ENCODE assay signal across 12 cellular contexts in genomic region chr3:16140116-16140893, GRCh38. TPM values are rescaled to one million over a fixed set of nuclear protein-coding genes. Genes with fewer than 3 reads are reported as not detected.
DNase-seq lines count a peak whose midpoint lies in the region; ATAC-seq, FAIRE-seq and TF ChIP-seq lines count a peak whose summit lies in the region.
"Had no signal": no experiment of that assay in that cellular context is flagged by ENCODE, and none has a peak within 500 bp of the region (broad histone marks: within the 10 kb centered on the region; RNA-seq: fewer than 3 reads in every experiment).

No MANE protein-coding gene starts in this region.

- H3K36me3 ChIP-seq in IMR-90 (ENCODE audit: control insufficient read depth, insufficient read depth, low read length) (no peaks in the 10 kb centered on the region), endothelial cell of umbilical vein (ENCODE audit: control insufficient read depth in 2 of 2, extremely low read depth in 1 of 2, insufficient read depth in 2 of 2, low read length in 2 of 2) (no peaks in the 10 kb centered on the region), thoracic aorta (no peaks in the 10 kb centered on the region)
- H3K36me3 ChIP-seq: neutrophil had no signal

- H3K27me3 ChIP-seq in IMR-90 (ENCODE audit: control insufficient read depth, insufficient read depth, low read length) (no peaks in the 10 kb centered on the region), endothelial cell of umbilical vein (ENCODE audit: control insufficient read depth in 2 of 2, insufficient read depth in 2 of 2, low read length in 2 of 2) (no peaks in the 10 kb centered on the region), thoracic aorta (replicated peaks; ENCODE audit: insufficient read depth) (no peaks in the 10 kb centered on the region)
- H3K27me3 ChIP-seq: neutrophil had no signal

- peak overlapping the region; percentile 38 for H3K4me2 ChIP-seq in IMR-90 (ENCODE audit: low read depth, low read length)
- H3K4me2 ChIP-seq in endothelial cell of umbilical vein (ENCODE audit: insufficient read depth, low read length): peak overlapping the region; percentile 23

- peak overlapping the region; percentile 69; the same call in 2 of the 3 replicates for H2BK15ac ChIP-seq in IMR-90 (ENCODE audit: low read depth, low read length)

- peak overlapping the region; percentile 91 for H3K4ac ChIP-seq in IMR-90 (ENCODE audit: low read depth, low read length)

- peak overlapping the region; percentile 84 for H3K18ac ChIP-seq in IMR-90 (ENCODE audit: low read depth, low read length)

- H3K79me2 ChIP-seq in endothelial cell of umbilical vein (ENCODE audit: control insufficient read depth, insufficient read depth, low read length): no peaks in the 10 kb centered on the region

- in situ Hi-C loops in IMR-90 (cut with MboI; ENCODE audit: low sequenced_read_pairs): no loop called here

- peak overlapping the region; percentile 42; the same call in 1 of the 2 replicates for H3K56ac ChIP-seq in IMR-90 (ENCODE audit: extremely low read depth, insufficient read depth, low read length)

- POLR2A ChIA-PET in IMR-90 (lab: Charles Lee; ENCODE audit: unreplicated experiment) (interaction anchor here (1.4 kb wide), 1 partner anchor 34 kb away, joined by 4 read pairs; the partner anchor contains the start of gene GALNT15), endothelial cell of umbilical vein (lab: Charles Lee) (interaction anchor here (1.1 kb wide), 1 partner anchor 89 kb away, joined by 3 read pairs; no protein-coding TSS in a partner anchor)

- peak overlapping the region; percentile 22 for H3K9ac ChIP-seq in IMR-90 (ENCODE audit: low read depth, low read length)
- peak overlapping the region; percentile 25 for H3K9ac ChIP-seq in endothelial cell of umbilical vein (replicated peaks; ENCODE audit: extremely low read depth, insufficient read depth, low read length)

- no peak for TF ChIP-seq CTCF in IMR-90 (conservative IDR thresholded peaks at IDR 0.05; ENCODE audit: low read depth, low read length)
- TF ChIP-seq CTCF in endothelial cell of umbilical vein (IDR thresholded peaks at IDR 0.05; ENCODE audit: extremely low read depth in 1 of 2, insufficient read depth in 1 of 2, low read depth in 1 of 2, low read length in 2 of 2): no peak
- no peak for TF ChIP-seq CTCF in lower leg skin (IDR thresholded peaks at IDR 0.05)
- TF ChIP-seq CTCF in thoracic aorta (IDR thresholded peaks at IDR 0.05): no peak
- TF ChIP-seq CTCF in GM10266 (IDR thresholded peaks at IDR 0.05; ENCODE audit: control insufficient read depth, insufficient read depth, low read depth, missing control alignments): no peak

- H4K8ac ChIP-seq in IMR-90 (ENCODE audit: low read depth in 2 of 2, low read length in 2 of 2): peak overlapping the region; percentile 71 to 89

- H3K9me1 ChIP-seq in IMR-90 (ENCODE audit: insufficient read depth, low read length) (peaks cover 8% of the 10 kb centered on the region; the same call in 1 of the 2 replicates), endothelial cell of umbilical vein (replicated peaks; ENCODE audit: control insufficient read depth, extremely low read depth, insufficient read depth, low read length) (no peaks in the 10 kb centered on the region)

- peaks cover 16% of the 10 kb centered on the region for H3K4me1 ChIP-seq in IMR-90 (ENCODE audit: control insufficient read depth, insufficient read depth, low read length)
- H3K4me1 ChIP-seq in endothelial cell of umbilical vein (ENCODE audit: control insufficient read depth, extremely low read depth, insufficient read depth, low read length): peaks cover 16% of the 10 kb centered on the region
- H3K4me1 ChIP-seq in thoracic aorta (ENCODE audit: control insufficient read depth in 1 of 2, low read depth in 2 of 2): peaks cover 24 to 30% of the 10 kb centered on the region in 2 donors

- peak overlapping the region; percentile 73 for H2BK20ac ChIP-seq in IMR-90 (ENCODE audit: low read depth, low read length)

- H2BK120ac ChIP-seq in IMR-90 (ENCODE audit: low read depth, low read length): peak overlapping the region; percentile 82

- H3K27ac ChIP-seq in IMR-90 (ENCODE audit: insufficient read depth, low read length) (peak overlapping the region; percentile 78), endothelial cell of umbilical vein (ENCODE audit: insufficient read depth, low read depth, low read length) (peak overlapping the region; percentile 83), thoracic aorta (peak overlapping the region; percentile 73 to 75)
- H3K27ac ChIP-seq: neutrophil had no signal

- intact Hi-C loops in IMR-90 (cut with micrococcal nuclease): no loop called here
- intact Hi-C loops in endothelial cell of umbilical vein (cut with micrococcal nuclease): loop anchor here (1.0 to 2.0 kb wide), 5 partner anchors 38 to 90 kb away; no protein-coding TSS in a partner anchor
- intact Hi-C loops in lower leg skin (cut with DNase I; ENCODE audit: low total_unique reads): no loop called here

- H2AK9ac ChIP-seq in IMR-90 (replicated peaks; ENCODE audit: low read depth, low read length, poor library complexity): peak overlapping the region; percentile 2

- no peak overlapping the region for H3K4me3 ChIP-seq in IMR-90 (ENCODE audit: insufficient read depth, low read depth, low read length)
- H3K4me3 ChIP-seq in endothelial cell of umbilical vein (replicated peaks in 1 of 3; ENCODE audit: insufficient read depth in 1 of 3, low read depth in 1 of 3, low read length in 3 of 3): no peak overlapping the region
- no peak overlapping the region for H3K4me3 ChIP-seq in lower leg skin (ENCODE audit: low read depth, poor library complexity, severe bottlenecking)
- no peak overlapping the region for H3K4me3 ChIP-seq in thoracic aorta

- H4K5ac ChIP-seq in IMR-90 (ENCODE audit: low read depth, low read length): peak overlapping the region; percentile 82

- H2AFZ ChIP-seq in IMR-90 (replicated peaks; ENCODE audit: low read length, poor library complexity) (peak overlapping the region; percentile 78), endothelial cell of umbilical vein (ENCODE audit: low read depth, low read length) (peak overlapping the region; percentile 4)

- no peak for TF ChIP-seq RAD21 in IMR-90 (IDR thresholded peaks at IDR 0.05; ENCODE audit: low read length)

- CTCF ChIA-PET in IMR-90 (lab: Yijun Ruan, JAX): interaction anchor here (1.0 kb wide), 1 partner anchor 91 kb away, joined by 3 read pairs; no protein-coding TSS in a partner anchor
- CTCF ChIA-PET in endothelial cell of umbilical vein (lab: Charles Lee): interaction anchor here (0.6 to 2.7 kb wide), 9 partner anchors 8 to 91 kb away, joined by 4 to 13 read pairs (median 7); partner anchors contain the start of gene GALNT15

- TF ChIP-seq POLR2A in IMR-90 (IDR thresholded peaks at IDR 0.05; ENCODE audit: low read depth, low read length): no peak
- peak; percentile 19 for TF ChIP-seq POLR2A in endothelial cell of umbilical vein (IDR thresholded peaks at IDR 0.05; ENCODE audit: low read depth, low read length)
- no peak for TF ChIP-seq POLR2A in lower leg skin (IDR thresholded peaks at IDR 0.05)

- H4K91ac ChIP-seq in IMR-90 (ENCODE audit: insufficient read depth, low read depth, low read length): peak overlapping the region; percentile 83

- 83% methylated on average over 1 of the region's 6 CpGs; no CpG with 5 or more reads in 1 of the 2 experiments for WGBS in IMR-90 (ENCODE audit: extremely low coverage in 2 of 2, insufficient read length in 1 of 2), 2 experiments
- WGBS in lower leg skin, 2 donors: 58 to 61% methylated on average over 6 of the region's 6 CpGs

- peak overlapping the region; percentile 92 for H2AK5ac ChIP-seq in IMR-90 (ENCODE audit: low read depth, low read length)

- ATAC-seq in IMR-90 (ENCODE audit: low read depth): peak; percentile 80
- ATAC-seq in thoracic aorta (ENCODE audit: insufficient number of reproducible peaks, low FRiP score, low read depth): peak; percentile 76
- no peak for ATAC-seq in GM18907 (IDR thresholded peaks at IDR 0.05; ENCODE audit: unreplicated experiment)
- ATAC-seq: activated T-helper 17 cell treated with anti-CD3 and anti-CD28 coated beads, Interleukin-2, amount 50 U/mL, for 72 hours had no signal

- dilution Hi-C loops in IMR-90 (cut with HindIII; ENCODE audit: low sequenced_read_pairs, unreplicated experiment) (no loop called here), endothelial cell of umbilical vein (cut with MboI; ENCODE audit: extremely low pct_ligation_motif_present, low sequenced_read_pairs) (no loop called here)

- peaks cover 7% of the 10 kb centered on the region for H3K9me3 ChIP-seq in IMR-90 (ENCODE audit: control insufficient read depth, insufficient read depth, low read length)
- H3K9me3 ChIP-seq in endothelial cell of umbilical vein (replicated peaks; ENCODE audit: control insufficient read depth, insufficient read depth, low read length): no peaks in the 10 kb centered on the region
- H3K9me3 ChIP-seq in thoracic aorta: no peaks in the 10 kb centered on the region
- H3K9me3 ChIP-seq: neutrophil had no signal

- H2BK5ac ChIP-seq in IMR-90 (ENCODE audit: low read depth, low read length, poor library complexity, severe bottlenecking): peak overlapping the region; percentile 87

- DNase-seq in IMR-90: peak; percentile 88
- DNase-seq in endothelial cell of umbilical vein (ENCODE audit: low read depth, low spot score): peak; percentile 91
- DNase-seq in lower leg skin (ENCODE audit: low spot score in 2 of 2): peak; percentile 82 to 88
- DNase-seq in thoracic aorta (ENCODE audit: low spot score): peak; percentile 5
- DNase-seq in DMS79 treated with DMSO at 0.1 percent for 48 hours (lab: John Stamatoyannopoulos, UW): no peak
- no peak for DNase-seq in GM10266 (ENCODE audit: extremely low spot score)
- no peak for DNase-seq in NCI-H2196 treated with DMSO at 0.1 percent for 48 hours (lab: John Stamatoyannopoulos, UW; ENCODE audit: unreplicated experiment)
- DNase-seq: Kasumi-1, NCI-H774 had no signal

- H4K20me1 ChIP-seq in IMR-90 (ENCODE audit: insufficient read depth, low read length) (no peaks in the 10 kb centered on the region), endothelial cell of umbilical vein (replicated peaks; ENCODE audit: control insufficient read depth, extremely low read depth, insufficient read depth, low read length) (no peaks in the 10 kb centered on the region)

- H3K79me1 ChIP-seq in IMR-90 (ENCODE audit: low read depth in 1 of 2, low read length in 2 of 2): no peaks in the 10 kb centered on the region

- peak; percentile 95 for FAIRE-seq in endothelial cell of umbilical vein (lab: Jason Lieb, UNC)

- BruUV-seq in IMR-90 (replicated peaks; lab: Mats Ljungman, UMichigan) (no TSS peak), endothelial cell of umbilical vein (replicated peaks; lab: Mats Ljungman, UMichigan) (TSS peak; percentile 67)

- H3K14ac ChIP-seq in IMR-90 (replicated peaks; ENCODE audit: low read depth, low read length): peak overlapping the region; percentile 57

- H3K23ac ChIP-seq in IMR-90 (ENCODE audit: low read depth, low read length): peak overlapping the region; percentile 57; the same call in 1 of the 2 replicates

RNA-seq across cellular contexts. Expression of gene GALNT15, which starts 34.2 kb away (rescaled TPM):
- total RNA-seq in IMR-90 (2012; rRNA removed): 14.7 and 19.7 TPM in 2 replicates
- polyA plus RNA-seq in IMR-90 (2012; rRNA removed): 11.0 and 12.8 TPM in 2 replicates
- polyA plus RNA-seq in IMR-90 (2012; cell fraction: cytosol; rRNA removed): 8.5 and 15.7 TPM in 2 replicates
- 7.3 and 8.8 TPM in 2 replicates for polyA plus RNA-seq in IMR-90 (2012; cell fraction: nucleus; rRNA removed; ENCODE audit: low replicate concordance)
- 1.7 and 5.4 TPM in 2 replicates for total RNA-seq in endothelial cell of umbilical vein
- 0.68 and 0.87 TPM in 2 replicates for polyA plus RNA-seq in endothelial cell of umbilical vein
- 0.63 and 0.75 TPM in 2 replicates for polyA plus RNA-seq in endothelial cell of umbilical vein (2011; cell fraction: cytosol; rRNA removed)
- polyA plus RNA-seq in endothelial cell of umbilical vein (2011; cell fraction: nucleus; rRNA removed): 0.54 and 1.9 TPM in 2 replicates
- 1.3 and 16.2 TPM in 2 replicates for polyA plus RNA-seq in endothelial cell of umbilical vein (2012)
- polyA minus RNA-seq in endothelial cell of umbilical vein: 2.9 and 4.9 TPM in 2 replicates
- polyA minus RNA-seq in endothelial cell of umbilical vein (2011; cell fraction: cytosol; rRNA and poly(A)+ RNA removed): not detected
- polyA minus RNA-seq in endothelial cell of umbilical vein (2011; cell fraction: nucleus; rRNA and poly(A)+ RNA removed): 2.2 and 2.7 TPM in 2 replicates
- total RNA-seq in lower leg skin: 100 to 1,000 TPM in 1 of 4 donors, 10 to 100 TPM in 3; 75.3 to 133 (median 84.5) TPM
- 100 to 1,000 TPM; 157 to 167 TPM for total RNA-seq in thoracic aorta

Comparison
In these comparisons a context has a peak if more than half of its experiments do, and no peak if none do; other contexts are left out.
1. DNase-seq: peak in IMR-90 (single experiment), endothelial cell of umbilical vein (single experiment), lower leg skin (2 of 2) and thoracic aorta (single experiment); none in DMS79 treated with DMSO at 0.1 percent for 48 hours (single experiment), GM10266 (single experiment) and NCI-H2196 treated with DMSO at 0.1 percent for 48 hours (single experiment).
2. Peak in every context shown above with its lines, with median percentiles within 50 percentile points of each other: H3K27ac ChIP-seq.